ENCODE assay signal across 8 cellular contexts in the genomic region with DNA sequence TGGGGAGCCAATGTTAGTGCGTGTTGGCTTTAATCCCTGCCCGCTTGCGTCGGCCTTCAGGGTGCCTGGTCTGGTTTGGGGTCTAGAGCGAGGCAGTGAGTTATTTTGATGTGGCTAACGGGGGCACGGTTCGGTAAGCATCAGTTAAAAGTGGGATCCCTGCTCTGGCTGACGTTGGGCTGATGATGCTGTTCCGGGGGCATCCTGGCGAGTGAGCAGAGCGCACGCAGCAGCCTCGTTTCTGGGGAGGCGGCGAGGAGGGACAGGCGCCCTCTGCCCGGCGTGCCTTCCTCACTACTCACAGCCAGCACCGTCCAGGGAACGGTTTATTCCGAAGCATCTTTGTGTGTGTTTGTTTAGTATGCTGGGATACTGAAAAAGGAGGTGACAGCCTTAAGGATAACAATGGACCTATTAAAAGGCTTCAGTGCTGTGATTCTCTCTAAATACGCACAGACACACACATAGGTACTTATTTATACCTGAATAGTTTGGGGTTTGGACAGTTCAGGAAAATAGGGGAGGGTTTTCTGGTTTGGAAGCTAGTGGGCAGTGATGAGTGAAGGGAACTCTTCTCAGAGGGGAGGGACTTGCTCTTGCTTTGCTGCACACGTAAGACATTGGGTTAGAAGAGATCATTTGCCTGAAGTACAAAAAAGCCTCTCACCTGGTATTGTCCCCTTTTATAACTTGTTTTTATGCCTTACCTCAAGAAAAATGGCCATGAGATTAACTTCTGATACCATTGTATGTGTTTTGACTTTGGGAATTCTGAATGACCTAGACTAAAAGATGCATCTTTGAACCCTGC. TPM values are rescaled to one million over a fixed set of nuclear protein-coding genes. Genes with fewer than 3 reads are reported as not detected.
A peak's percentile ranks its signal among the peaks of the same experiment; 100 is the strongest.
DNase-seq lines count a peak whose midpoint lies in the region; ATAC-seq and TF ChIP-seq lines count a peak whose summit lies in the region.

No MANE protein-coding gene starts in this region.

- no peaks in the 10 kb centered on the region for H3K9me3 Mint-ChIP-seq in chondrocyte (ENCODE audit: low read depth)

- TF ChIP-seq CTCF in chondrocyte (IDR thresholded peaks at IDR 0.05) = peak; percentile 85

- peak; percentile 14 for DNase-seq in stimulated activated CD4-positive, alpha-beta T cell treated with anti-CD3 and anti-CD28 coated beads, Interleukin-12 subunit alpha, Interleukin-12 subunit beta, amount 100 ng/mL, for 4 hours
- no peak for DNase-seq in stimulated activated CD4-positive, alpha-beta T cell treated with anti-CD3 and anti-CD28 coated beads, Interleukin-1b, Interleukin-23, amount 100 ng/mL, for 48 hours
- DNase-seq in SK-N-MC (ENCODE audit: low read depth, low spot score) = no peak
- DNase-seq in chondrocyte (ENCODE audit: low spot score) = no peak
- DNase-seq in left lobe of liver (ENCODE audit: low spot score) = no peak
- peak in 2 of 3 experiments; percentile 2 to 7 for DNase-seq in stimulated activated CD4-positive, alpha-beta T cell treated with anti-CD3 and anti-CD28 coated beads, TNF-alpha, amount 100 ng/mL, for 4 hours (ENCODE audit: low read depth in 3 of 3)

- H3K4me3 Mint-ChIP-seq in chondrocyte (ENCODE audit: unreplicated experiment) = peak overlapping the region; percentile 98

- H3K27ac ChIP-seq in SK-N-MC = no peak overlapping the region

- H3K4me1 Mint-ChIP-seq in chondrocyte (ENCODE audit: low read depth) = peaks cover 67% of the 10 kb centered on the region

- peak overlapping the region; percentile 72 for H3K9ac ChIP-seq in SK-N-MC (ENCODE audit: insufficient read length)

- H3K36me3 Mint-ChIP-seq in chondrocyte (ENCODE audit: low read depth) = peaks cover 5% of the 10 kb centered on the region

- peak overlapping the region; percentile 98 for H3K27ac Mint-ChIP-seq in chondrocyte (ENCODE audit: unreplicated experiment)

- H3K36me3 ChIP-seq in SK-N-MC (ENCODE audit: insufficient read depth, low read length) = no peaks in the 10 kb centered on the region

- no peaks in the 10 kb centered on the region for H3K27me3 Mint-ChIP-seq in chondrocyte (ENCODE audit: low read depth)

- H3K4me3 ChIP-seq in SK-N-MC = peak overlapping the region; percentile 93

- H3K9me3 ChIP-seq in SK-N-MC (ENCODE audit: low read depth, low read length) = no peaks in the 10 kb centered on the region

- ATAC-seq in HG02981 (IDR thresholded peaks at IDR 0.05; ENCODE audit: unreplicated experiment) = peak; percentile 35
- peak; percentile 8 for ATAC-seq in left lobe of liver
- no peak for ATAC-seq in HG03521 (IDR thresholded peaks at IDR 0.05; ENCODE audit: unreplicated experiment)

RNA-seq across cellular contexts. Expression of a gene that starts 2.1 kb away (rescaled TPM):
- total RNA-seq in chondrocyte = 99.5 to 194 TPM (median 184 TPM) in 3 replicates
- 7.1 TPM for total RNA-seq in left lobe of liver

Comparison
In these comparisons a context has a peak if more than half of its experiments do, and no peak if none do; other contexts are left out.
1. DNase-seq: peak in stimulated activated CD4-positive, alpha-beta T cell treated with anti-CD3 and anti-CD28 coated beads, Interleukin-12 subunit alpha, Interleukin-12 subunit beta, amount 100 ng/mL, for 4 hours (single experiment) and stimulated activated CD4-positive, alpha-beta T cell treated with anti-CD3 and anti-CD28 coated beads, TNF-alpha, amount 100 ng/mL, for 4 hours (2 of 3); none in stimulated activated CD4-positive, alpha-beta T cell treated with anti-CD3 and anti-CD28 coated beads, Interleukin-1b, Interleukin-23, amount 100 ng/mL, for 48 hours (single experiment), SK-N-MC (single experiment), chondrocyte (single experiment) and left lobe of liver (single experiment).
2. RNA of a gene that starts 2.1 kb away (total RNA-seq): 99.5 to 194 TPM in chondrocyte; 7.1 TPM in left lobe of liver (single experiment); every median in the first group is over 10 times any median in the second.